Comparison of ENCODE assay signal across 23 cellular contexts in the genomic region with DNA sequence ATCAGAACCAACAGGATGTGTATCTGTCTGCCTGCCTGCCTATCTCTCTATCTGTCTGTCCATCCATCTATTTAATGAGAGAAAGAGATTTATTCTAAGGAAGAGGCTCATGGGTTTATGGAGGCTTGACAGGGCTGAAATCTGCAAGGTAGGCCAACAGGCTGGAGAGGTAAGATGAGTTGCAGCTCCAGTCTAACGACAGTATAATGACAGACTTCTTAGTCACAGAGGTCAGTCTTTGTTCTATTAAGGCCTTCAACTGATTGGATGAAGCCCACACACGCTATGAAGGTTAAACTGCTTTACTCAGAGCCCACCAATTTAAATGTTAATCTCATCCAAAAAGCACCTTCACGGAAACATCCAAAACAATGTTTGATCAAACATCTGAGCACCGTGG.
A peak's percentile ranks its signal among the peaks of the same experiment; 100 is the strongest.
DNase-seq lines count a peak whose midpoint lies in the region; ATAC-seq and TF ChIP-seq lines count a peak whose summit lies in the region.
"Had no signal": no experiment of that assay in that cellular context is flagged by ENCODE, and none has a peak within 500 bp of the region (broad histone marks: within the 10 kb centered on the region; RNA-seq: fewer than 3 reads in every experiment).

No MANE protein-coding gene starts in this region.

- H3K79me2 ChIP-seq in PC-3 (ENCODE audit: low read length) = no peaks in the 10 kb centered on the region

- CTCF ChIA-PET in PC-3 (lab: Charles Lee) = no interaction called here

- H3K36me3 ChIP-seq in PC-3 (ENCODE audit: low read depth, low read length) = no peaks in the 10 kb centered on the region
- H3K36me3 ChIP-seq: BE2C, BLaER1 had no signal

- H3K4me3 ChIP-seq in PC-3 (ENCODE audit: low read length) = no peak overlapping the region
- H3K4me3 ChIP-seq: BLaER1, GM12878 had no signal

- no peaks in the 10 kb centered on the region for H3K36me3 Mint-ChIP-seq in activated naive CD8-positive, alpha-beta T cell treated with anti-CD3 and anti-CD28 coated beads, Interleukin-2, amount 50 U/mL, for 24 hours (ENCODE audit: low read depth)
- H3K36me3 Mint-ChIP-seq in activated naive CD8-positive, alpha-beta T cell treated with anti-CD3 and anti-CD28 coated beads for 36 hours = no peaks in the 10 kb centered on the region
- H3K36me3 Mint-ChIP-seq: CD14-positive monocyte; CD4-positive, alpha-beta memory T cell; CD4-positive, CD25-positive, alpha-beta regulatory T cell; CD8-positive, alpha-beta memory T cell had no signal

- peak; percentile 59 for ATAC-seq in activated naive CD8-positive, alpha-beta T cell treated with anti-CD3 and anti-CD28 coated beads, Interleukin-2, amount 50 U/mL, for 24 hours
- ATAC-seq in PC-3 (no peak), esophagus mucosa (peak; percentile 38)
- ATAC-seq: GM12878 had no signal

- no peak overlapping the region for H2AFZ ChIP-seq in PC-3 (ENCODE audit: low read length)

- TF ChIP-seq CTCF in PC-3 (conservative IDR thresholded peaks at IDR 0.05; ENCODE audit: low read depth, low read length) = no peak

- no peak overlapping the region for H3K27ac ChIP-seq in PC-3 (ENCODE audit: low read length)
- H3K27ac ChIP-seq: BLaER1 had no signal

- no peaks in the 10 kb centered on the region for H3K9me2 ChIP-seq in PC-3 (replicated peaks; ENCODE audit: low read length)

- no peak for DNase-seq in activated naive CD8-positive, alpha-beta T cell treated with anti-CD3 and anti-CD28 coated beads, Interleukin-2, amount 50 U/mL, for 24 hours
- no peak for DNase-seq in activated naive CD8-positive, alpha-beta T cell treated with anti-CD3 and anti-CD28 coated beads for 36 hours
- DNase-seq in PC-3 = peak; percentile 15
- DNase-seq in activated effector memory CD4-positive, alpha-beta T cell treated with anti-CD3 and anti-CD28 coated beads, Interleukin-2, amount 50 U/mL, for 16 hours = no peak
- DNase-seq: 8988T; ACHN; BE2C; C1 segment of cervical spinal cord; CD4-positive, alpha-beta memory T cell; CD4-positive, CD25-positive, alpha-beta regulatory T cell; CD8-positive, alpha-beta memory T cell; COR-L47; DMS 273 treated with DMSO at 0.1 percent for 48 hours; DMS153; DMS53; DMS79; DND-41; EL; GDM1 had no signal

- H3K9ac ChIP-seq in PC-3 (ENCODE audit: low read length) = no peak overlapping the region
- H3K9ac ChIP-seq: BLaER1 had no signal

- no peak overlapping the region for H3K27ac Mint-ChIP-seq in activated naive CD8-positive, alpha-beta T cell treated with anti-CD3 and anti-CD28 coated beads, Interleukin-2, amount 50 U/mL, for 24 hours
- H3K27ac Mint-ChIP-seq in activated naive CD8-positive, alpha-beta T cell treated with anti-CD3 and anti-CD28 coated beads for 36 hours = no peak overlapping the region
- H3K27ac Mint-ChIP-seq: CD14-positive monocyte; CD4-positive, alpha-beta memory T cell; CD4-positive, CD25-positive, alpha-beta regulatory T cell; CD8-positive, alpha-beta memory T cell had no signal

- BruUV-seq in PC-3 (replicated peaks; lab: Mats Ljungman, UMichigan) = no TSS peak

- no peaks in the 10 kb centered on the region for H3K9me3 ChIP-seq in PC-3 (ENCODE audit: low read length)
- H3K9me3 ChIP-seq: BE2C, BLaER1 had no signal

- H3K4me1 ChIP-seq in PC-3 (ENCODE audit: insufficient read depth, low read length) = no peaks in the 10 kb centered on the region
- H3K4me1 ChIP-seq: BE2C, BLaER1 had no signal

- no peak overlapping the region for H3K4me2 ChIP-seq in PC-3 (ENCODE audit: low read length)
- H3K4me2 ChIP-seq: BLaER1 had no signal

- no peaks in the 10 kb centered on the region for H3F3A ChIP-seq in PC-3 (ENCODE audit: low read length, unreplicated experiment)

- peaks cover 39% of the 10 kb centered on the region for H3K27me3 ChIP-seq in PC-3 (ENCODE audit: low read length)
- H3K27me3 ChIP-seq: BE2C, BLaER1 had no signal

- H3K27me3 Mint-ChIP-seq in activated naive CD8-positive, alpha-beta T cell treated with anti-CD3 and anti-CD28 coated beads, Interleukin-2, amount 50 U/mL, for 24 hours = peaks cover 3% of the 10 kb centered on the region
- H3K27me3 Mint-ChIP-seq in activated naive CD8-positive, alpha-beta T cell treated with anti-CD3 and anti-CD28 coated beads for 36 hours = peaks cover 9% of the 10 kb centered on the region

- POLR2A ChIA-PET in PC-3 (lab: Charles Lee; ENCODE audit: unreplicated experiment) = no interaction called here

- H3K9me3 Mint-ChIP-seq in activated naive CD8-positive, alpha-beta T cell treated with anti-CD3 and anti-CD28 coated beads, Interleukin-2, amount 50 U/mL, for 24 hours = no peaks in the 10 kb centered on the region
- no peaks in the 10 kb centered on the region for H3K9me3 Mint-ChIP-seq in activated naive CD8-positive, alpha-beta T cell treated with anti-CD3 and anti-CD28 coated beads for 36 hours
- H3K9me3 Mint-ChIP-seq: CD4-positive, alpha-beta memory T cell; CD4-positive, CD25-positive, alpha-beta regulatory T cell; CD8-positive, alpha-beta memory T cell had no signal

- H3K4me3 Mint-ChIP-seq in activated naive CD8-positive, alpha-beta T cell treated with anti-CD3 and anti-CD28 coated beads, Interleukin-2, amount 50 U/mL, for 24 hours = no peak overlapping the region
- H3K4me3 Mint-ChIP-seq in activated naive CD8-positive, alpha-beta T cell treated with anti-CD3 and anti-CD28 coated beads for 36 hours = no peak overlapping the region
- H3K4me3 Mint-ChIP-seq: CD14-positive monocyte; CD4-positive, alpha-beta memory T cell; CD4-positive, CD25-positive, alpha-beta regulatory T cell; CD8-positive, alpha-beta memory T cell had no signal

- no peaks in the 10 kb centered on the region for H3K4me1 Mint-ChIP-seq in activated naive CD8-positive, alpha-beta T cell treated with anti-CD3 and anti-CD28 coated beads, Interleukin-2, amount 50 U/mL, for 24 hours
- no peaks in the 10 kb centered on the region for H3K4me1 Mint-ChIP-seq in activated naive CD8-positive, alpha-beta T cell treated with anti-CD3 and anti-CD28 coated beads for 36 hours
- H3K4me1 Mint-ChIP-seq: CD14-positive monocyte; CD4-positive, alpha-beta memory T cell; CD4-positive, CD25-positive, alpha-beta regulatory T cell had no signal

- intact Hi-C loops in PC-3 (cut with micrococcal nuclease) = no loop called here

- no peaks in the 10 kb centered on the region for H4K20me1 ChIP-seq in PC-3 (ENCODE audit: low read length)
- H4K20me1 ChIP-seq: BLaER1 had no signal
